8 cellular contexts compared by ENCODE assay signal in genomic region chr2:96869281-96869823, GRCh38. TPM values are rescaled to one million over a fixed set of nuclear protein-coding genes. Genes with fewer than 3 reads are reported as not detected.
DNase-seq lines count a peak whose midpoint lies in the region; ATAC-seq and TF ChIP-seq lines count a peak whose summit lies in the region.

No MANE protein-coding gene starts in this region.

- peak overlapping the region; percentile 89 for H3K4me3 ChIP-seq in cardiac muscle cell
- H3K4me3 ChIP-seq in ovary: peak overlapping the region; percentile 91

- intact Hi-C loops in ovary (cut with DNase I): loop anchor here in 2 of 4 donors (2.0 to 5.0 kb wide), 2 partner anchors 37 to 83 kb away; no protein-coding TSS in a partner anchor

- H3K4me3 Mint-ChIP-seq in activated naive CD8-positive, alpha-beta T cell treated with anti-CD3 and anti-CD28 coated beads, Interleukin-2, amount 50 U/mL, for 24 hours: peak overlapping the region; percentile 82

- H3K27ac Mint-ChIP-seq in activated naive CD8-positive, alpha-beta T cell treated with anti-CD3 and anti-CD28 coated beads, Interleukin-2, amount 50 U/mL, for 24 hours: no peak overlapping the region

- H3K9me3 Mint-ChIP-seq in activated naive CD8-positive, alpha-beta T cell treated with anti-CD3 and anti-CD28 coated beads, Interleukin-2, amount 50 U/mL, for 24 hours: no peaks in the 10 kb centered on the region

- H3K27me3 ChIP-seq in cardiac muscle cell: no peaks in the 10 kb centered on the region
- H3K27me3 ChIP-seq in ovary: no peaks in the 10 kb centered on the region

- TF ChIP-seq CTCF in cardiac muscle cell (IDR thresholded peaks at IDR 0.05; ENCODE audit: low read depth, low read length) (no peak), ovary (IDR thresholded peaks at IDR 0.05) (no peak)

- H3K27ac ChIP-seq in cardiac muscle cell (peak overlapping the region; percentile 94), ovary (peak overlapping the region; percentile 96 to 98)

- H3K36me3 ChIP-seq in cardiac muscle cell (peaks cover 15% of the 10 kb centered on the region), ovary (no peaks in the 10 kb centered on the region)

- WGBS in ovary, 3 donors: 1 to 3% (median 2%) methylated on average over 14 to 65 of the region's 65 CpGs

- H3K36me3 Mint-ChIP-seq in activated naive CD8-positive, alpha-beta T cell treated with anti-CD3 and anti-CD28 coated beads, Interleukin-2, amount 50 U/mL, for 24 hours (ENCODE audit: low read depth): no peaks in the 10 kb centered on the region

- TF ChIP-seq POLR2A in ovary (IDR thresholded peaks at IDR 0.05): peak; percentile 48

- H3K4me1 Mint-ChIP-seq in activated naive CD8-positive, alpha-beta T cell treated with anti-CD3 and anti-CD28 coated beads, Interleukin-2, amount 50 U/mL, for 24 hours: peaks cover 46% of the 10 kb centered on the region

- TF ChIP-seq EP300 in ovary (IDR thresholded peaks at IDR 0.05): no peak

- peak; percentile 3 for ATAC-seq in HG03442 (IDR thresholded peaks at IDR 0.05; ENCODE audit: unreplicated experiment)
- ATAC-seq in activated naive CD8-positive, alpha-beta T cell treated with anti-CD3 and anti-CD28 coated beads, Interleukin-2, amount 50 U/mL, for 24 hours: no peak

- H3K4me1 ChIP-seq in cardiac muscle cell (ENCODE audit: low read depth): peaks cover 3% of the 10 kb centered on the region
- H3K4me1 ChIP-seq in ovary (ENCODE audit: insufficient read depth): peaks cover 13% of the 10 kb centered on the region

- DNase-seq in NCI-H1417 (lab: John Stamatoyannopoulos, UW) (peak in 2 of 3 experiments; percentile 46 to 63), NCI-H1417 treated with DMSO at 0.1 percent for 48 hours (lab: John Stamatoyannopoulos, UW) (no peak), cardiac muscle cell (ENCODE audit: low read depth in 1 of 2, low spot score in 1 of 2) (peak; percentile 86 to 92), ovary (peak; percentile 88 to 93 (median 92)), NCI-H1105 treated with DMSO at 0.1 percent for 48 hours (lab: John Stamatoyannopoulos, UW) (no peak), GF-D8 (lab: John Stamatoyannopoulos, UW) (no peak)
- no peak for DNase-seq in activated naive CD8-positive, alpha-beta T cell treated with anti-CD3 and anti-CD28 coated beads, Interleukin-2, amount 50 U/mL, for 24 hours

- peaks cover 6% of the 10 kb centered on the region for H3K27me3 Mint-ChIP-seq in activated naive CD8-positive, alpha-beta T cell treated with anti-CD3 and anti-CD28 coated beads, Interleukin-2, amount 50 U/mL, for 24 hours

- no peaks in the 10 kb centered on the region for H3K9me3 ChIP-seq in cardiac muscle cell (ENCODE audit: low read depth)
- H3K9me3 ChIP-seq in ovary: no peaks in the 10 kb centered on the region

RNA-seq across cellular contexts. Expression of gene SEMA4C, which starts 0.5 kb away (rescaled TPM):
- total RNA-seq in cardiac muscle cell (45.7 and 53.6 TPM in 2 replicates), ovary (10 to 100 TPM; 29.4 to 59.2 (median 47.2) TPM)
- polyA plus RNA-seq in cardiac muscle cell (27.9 and 31.1 TPM in 2 replicates), ovary (10 to 100 TPM; 17.3 to 46.9 TPM)

RNA-seq across cellular contexts. Expression of gene ANKRD39, which starts 11.5 kb away (rescaled TPM):
- total RNA-seq in cardiac muscle cell (15.4 and 27.8 TPM in 2 replicates), ovary (10 to 100 TPM; 10.3 to 14.7 (median 12.7) TPM)
- polyA plus RNA-seq in cardiac muscle cell (32.1 and 32.3 TPM in 2 replicates), ovary (10 to 100 TPM in 1 of 2 donors, 1 to 10 TPM in 1; 2.6 to 14.1 TPM)

RNA-seq across cellular contexts. Expression of gene ANKRD23, which starts 25.5 kb away (rescaled TPM):
- total RNA-seq in cardiac muscle cell (4.8 and 11.0 TPM in 2 replicates), ovary (10 to 100 TPM in 4 of 7 donors, 1 to 10 TPM in 3; 5.3 to 14.1 (median 11.5) TPM)
- polyA plus RNA-seq in cardiac muscle cell (2.5 and 3.3 TPM in 2 replicates), ovary (1 to 10 TPM; 1.4 to 6.4 TPM)

RNA-seq across cellular contexts. Expression of gene CNNM3, which starts 53.3 kb away (rescaled TPM):
- total RNA-seq in cardiac muscle cell (15.2 and 18.9 TPM in 2 replicates), ovary (10 to 100 TPM; 13.0 to 23.1 (median 18.6) TPM)
- polyA plus RNA-seq in cardiac muscle cell (37.6 and 46.6 TPM in 2 replicates), ovary (10 to 100 TPM; 13.1 to 14.0 TPM)

Comparison
In these comparisons a context has a peak if more than half of its experiments do, and no peak if none do; other contexts are left out.
1. DNase-seq: peak in NCI-H1417 (2 of 3), cardiac muscle cell (2 of 2) and ovary (5 of 5); none in NCI-H1417 treated with DMSO at 0.1 percent for 48 hours (single experiment), activated naive CD8-positive, alpha-beta T cell treated with anti-CD3 and anti-CD28 coated beads, Interleukin-2, amount 50 U/mL, for 24 hours (single experiment), NCI-H1105 treated with DMSO at 0.1 percent for 48 hours (single experiment) and GF-D8 (single experiment).